Comparison of ENCODE assay signal across 1 cellular context in the genomic region with DNA sequence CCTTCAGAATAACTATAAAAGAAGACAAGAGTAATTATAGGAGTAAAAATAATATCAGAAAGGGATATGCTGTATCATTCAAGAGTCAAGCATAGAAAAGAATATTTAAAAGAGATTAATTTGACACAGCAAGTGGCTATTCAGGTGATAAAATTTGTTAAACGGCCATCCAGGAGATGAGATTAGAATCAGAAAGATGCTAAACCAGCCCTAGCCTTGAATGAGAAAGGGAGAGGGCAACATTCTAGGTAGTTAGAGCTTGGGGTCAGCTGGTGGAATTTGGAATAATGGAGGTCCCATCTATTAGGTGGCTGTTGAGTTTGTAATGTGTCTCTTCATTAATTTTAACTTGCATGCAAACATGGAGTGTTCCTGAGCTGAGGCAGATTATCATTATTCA.
TF ChIP-seq lines count a peak whose summit lies in the region.

No MANE protein-coding gene starts in this region.

TF ChIP-seq in H1, 55 proteins besides CTCF, POLR2A, EP300 and RAD21 (continued from another document):
- TF ChIP-seq, protein P1, sequence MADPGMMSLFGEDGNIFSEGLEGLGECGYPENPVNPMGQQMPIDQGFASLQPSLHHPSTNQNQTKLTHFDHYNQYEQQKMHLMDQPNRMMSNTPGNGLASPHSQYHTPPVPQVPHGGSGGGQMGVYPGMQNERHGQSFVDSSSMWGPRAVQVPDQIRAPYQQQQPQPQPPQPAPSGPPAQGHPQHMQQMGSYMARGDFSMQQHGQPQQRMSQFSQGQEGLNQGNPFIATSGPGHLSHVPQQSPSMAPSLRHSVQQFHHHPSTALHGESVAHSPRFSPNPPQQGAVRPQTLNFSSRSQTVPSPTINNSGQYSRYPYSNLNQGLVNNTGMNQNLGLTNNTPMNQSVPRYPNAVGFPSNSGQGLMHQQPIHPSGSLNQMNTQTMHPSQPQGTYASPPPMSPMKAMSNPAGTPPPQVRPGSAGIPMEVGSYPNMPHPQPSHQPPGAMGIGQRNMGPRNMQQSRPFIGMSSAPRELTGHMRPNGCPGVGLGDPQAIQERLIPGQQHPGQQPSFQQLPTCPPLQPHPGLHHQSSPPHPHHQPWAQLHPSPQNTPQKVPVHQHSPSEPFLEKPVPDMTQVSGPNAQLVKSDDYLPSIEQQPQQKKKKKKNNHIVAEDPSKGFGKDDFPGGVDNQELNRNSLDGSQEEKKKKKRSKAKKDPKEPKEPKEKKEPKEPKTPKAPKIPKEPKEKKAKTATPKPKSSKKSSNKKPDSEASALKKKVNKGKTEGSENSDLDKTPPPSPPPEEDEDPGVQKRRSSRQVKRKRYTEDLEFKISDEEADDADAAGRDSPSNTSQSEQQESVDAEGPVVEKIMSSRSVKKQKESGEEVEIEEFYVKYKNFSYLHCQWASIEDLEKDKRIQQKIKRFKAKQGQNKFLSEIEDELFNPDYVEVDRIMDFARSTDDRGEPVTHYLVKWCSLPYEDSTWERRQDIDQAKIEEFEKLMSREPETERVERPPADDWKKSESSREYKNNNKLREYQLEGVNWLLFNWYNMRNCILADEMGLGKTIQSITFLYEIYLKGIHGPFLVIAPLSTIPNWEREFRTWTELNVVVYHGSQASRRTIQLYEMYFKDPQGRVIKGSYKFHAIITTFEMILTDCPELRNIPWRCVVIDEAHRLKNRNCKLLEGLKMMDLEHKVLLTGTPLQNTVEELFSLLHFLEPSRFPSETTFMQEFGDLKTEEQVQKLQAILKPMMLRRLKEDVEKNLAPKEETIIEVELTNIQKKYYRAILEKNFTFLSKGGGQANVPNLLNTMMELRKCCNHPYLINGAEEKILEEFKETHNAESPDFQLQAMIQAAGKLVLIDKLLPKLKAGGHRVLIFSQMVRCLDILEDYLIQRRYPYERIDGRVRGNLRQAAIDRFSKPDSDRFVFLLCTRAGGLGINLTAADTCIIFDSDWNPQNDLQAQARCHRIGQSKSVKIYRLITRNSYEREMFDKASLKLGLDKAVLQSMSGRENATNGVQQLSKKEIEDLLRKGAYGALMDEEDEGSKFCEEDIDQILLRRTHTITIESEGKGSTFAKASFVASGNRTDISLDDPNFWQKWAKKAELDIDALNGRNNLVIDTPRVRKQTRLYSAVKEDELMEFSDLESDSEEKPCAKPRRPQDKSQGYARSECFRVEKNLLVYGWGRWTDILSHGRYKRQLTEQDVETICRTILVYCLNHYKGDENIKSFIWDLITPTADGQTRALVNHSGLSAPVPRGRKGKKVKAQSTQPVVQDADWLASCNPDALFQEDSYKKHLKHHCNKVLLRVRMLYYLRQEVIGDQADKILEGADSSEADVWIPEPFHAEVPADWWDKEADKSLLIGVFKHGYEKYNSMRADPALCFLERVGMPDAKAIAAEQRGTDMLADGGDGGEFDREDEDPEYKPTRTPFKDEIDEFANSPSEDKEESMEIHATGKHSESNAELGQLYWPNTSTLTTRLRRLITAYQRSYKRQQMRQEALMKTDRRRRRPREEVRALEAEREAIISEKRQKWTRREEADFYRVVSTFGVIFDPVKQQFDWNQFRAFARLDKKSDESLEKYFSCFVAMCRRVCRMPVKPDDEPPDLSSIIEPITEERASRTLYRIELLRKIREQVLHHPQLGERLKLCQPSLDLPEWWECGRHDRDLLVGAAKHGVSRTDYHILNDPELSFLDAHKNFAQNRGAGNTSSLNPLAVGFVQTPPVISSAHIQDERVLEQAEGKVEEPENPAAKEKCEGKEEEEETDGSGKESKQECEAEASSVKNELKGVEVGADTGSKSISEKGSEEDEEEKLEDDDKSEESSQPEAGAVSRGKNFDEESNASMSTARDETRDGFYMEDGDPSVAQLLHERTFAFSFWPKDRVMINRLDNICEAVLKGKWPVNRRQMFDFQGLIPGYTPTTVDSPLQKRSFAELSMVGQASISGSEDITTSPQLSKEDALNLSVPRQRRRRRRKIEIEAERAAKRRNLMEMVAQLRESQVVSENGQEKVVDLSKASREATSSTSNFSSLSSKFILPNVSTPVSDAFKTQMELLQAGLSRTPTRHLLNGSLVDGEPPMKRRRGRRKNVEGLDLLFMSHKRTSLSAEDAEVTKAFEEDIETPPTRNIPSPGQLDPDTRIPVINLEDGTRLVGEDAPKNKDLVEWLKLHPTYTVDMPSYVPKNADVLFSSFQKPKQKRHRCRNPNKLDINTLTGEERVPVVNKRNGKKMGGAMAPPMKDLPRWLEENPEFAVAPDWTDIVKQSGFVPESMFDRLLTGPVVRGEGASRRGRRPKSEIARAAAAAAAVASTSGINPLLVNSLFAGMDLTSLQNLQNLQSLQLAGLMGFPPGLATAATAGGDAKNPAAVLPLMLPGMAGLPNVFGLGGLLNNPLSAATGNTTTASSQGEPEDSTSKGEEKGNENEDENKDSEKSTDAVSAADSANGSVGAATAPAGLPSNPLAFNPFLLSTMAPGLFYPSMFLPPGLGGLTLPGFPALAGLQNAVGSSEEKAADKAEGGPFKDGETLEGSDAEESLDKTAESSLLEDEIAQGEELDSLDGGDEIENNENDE (IDR thresholded peaks at IDR 0.05; ENCODE audit: insufficient replicate concordance, low read length), result no peak
- TF ChIP-seq HDAC6 (IDR thresholded peaks at IDR 0.05; ENCODE audit: low read depth, low read length) (no peak), SUZ12 (IDR thresholded peaks at IDR 0.05; ENCODE audit: low read length) (no peak), CBX5 (IDR thresholded peaks at IDR 0.05; ENCODE audit: low read depth, low read length) (no peak), GTF2F1 (IDR thresholded peaks at IDR 0.05; ENCODE audit: borderline replicate concordance, low read depth, low read length) (no peak), HDAC2 (IDR thresholded peaks at IDR 0.05; ENCODE audit: borderline replicate concordance in 1 of 2, low read depth in 2 of 2, low read length in 2 of 2) (peak in 1 of 2 experiments; percentile 54; a peak in 1 of 4 replicates), JUND (IDR thresholded peaks at IDR 0.05; ENCODE audit: low read length) (no peak), CHD2 (IDR thresholded peaks at IDR 0.05; ENCODE audit: low read length) (no peak), TAF1 (IDR thresholded peaks at IDR 0.05; ENCODE audit: low read depth, low read length) (no peak), SP2 (IDR thresholded peaks at IDR 0.05; ENCODE audit: low read length) (no peak)
- TF ChIP-seq, protein P2, sequence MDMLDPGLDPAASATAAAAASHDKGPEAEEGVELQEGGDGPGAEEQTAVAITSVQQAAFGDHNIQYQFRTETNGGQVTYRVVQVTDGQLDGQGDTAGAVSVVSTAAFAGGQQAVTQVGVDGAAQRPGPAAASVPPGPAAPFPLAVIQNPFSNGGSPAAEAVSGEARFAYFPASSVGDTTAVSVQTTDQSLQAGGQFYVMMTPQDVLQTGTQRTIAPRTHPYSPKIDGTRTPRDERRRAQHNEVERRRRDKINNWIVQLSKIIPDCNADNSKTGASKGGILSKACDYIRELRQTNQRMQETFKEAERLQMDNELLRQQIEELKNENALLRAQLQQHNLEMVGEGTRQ (IDR thresholded peaks at IDR 0.05; ENCODE audit: low read length), result no peak
- TF ChIP-seq, protein P3, sequence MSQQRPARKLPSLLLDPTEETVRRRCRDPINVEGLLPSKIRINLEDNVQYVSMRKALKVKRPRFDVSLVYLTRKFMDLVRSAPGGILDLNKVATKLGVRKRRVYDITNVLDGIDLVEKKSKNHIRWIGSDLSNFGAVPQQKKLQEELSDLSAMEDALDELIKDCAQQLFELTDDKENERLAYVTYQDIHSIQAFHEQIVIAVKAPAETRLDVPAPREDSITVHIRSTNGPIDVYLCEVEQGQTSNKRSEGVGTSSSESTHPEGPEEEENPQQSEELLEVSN (IDR thresholded peaks at IDR 0.05), result no peak
